11 cellular contexts compared by ENCODE assay signal in genomic region chr12:122166422-122167327, GRCh38. TPM values are rescaled to one million over a fixed set of nuclear protein-coding genes. Genes with fewer than 3 reads are reported as not detected.
A peak's percentile ranks its signal among the peaks of the same experiment; 100 is the strongest.
DNase-seq lines count a peak whose midpoint lies in the region; ATAC-seq, FAIRE-seq and TF ChIP-seq lines count a peak whose summit lies in the region.
"Had no signal": no experiment of that assay in that cellular context is flagged by ENCODE, and none has a peak within 500 bp of the region (broad histone marks: within the 10 kb centered on the region; RNA-seq: fewer than 3 reads in every experiment).

No MANE protein-coding gene starts in this region.

- H3K79me2 ChIP-seq in SK-N-SH (ENCODE audit: insufficient read depth) (no peaks in the 10 kb centered on the region), PC-9 (ENCODE audit: low read depth) (no peaks in the 10 kb centered on the region)

- peak; percentile 33 for DNase-seq in activated CD8-positive, alpha-beta memory T cell treated with anti-CD3 and anti-CD28 coated beads, Interleukin-2, amount 50 U/mL, for 24 hours (ENCODE audit: extremely low read depth)
- DNase-seq in stimulated activated CD4-positive, alpha-beta T cell treated with anti-CD3 and anti-CD28 coated beads, Interleukin-15, amount 100 ng/mL, for 48 hours (ENCODE audit: low read depth in 2 of 2), result peak; percentile 23 to 47
- no peak for DNase-seq in effector CD8-positive, alpha-beta T cell (lab: John Stamatoyannopoulos, UW)
- DNase-seq in SK-N-SH (no peak), PC-9 (no peak), GM12891 (ENCODE audit: insufficient read length, low spot score) (no peak)
- DNase-seq: IMR-90, NCI-H510A had no signal

- H3K4me1 ChIP-seq in SK-N-SH (ENCODE audit: control insufficient read depth in 1 of 2, insufficient read depth in 2 of 2, low read depth in 1 of 2, low read length in 1 of 2) (no peaks in the 10 kb centered on the region), PC-9 (replicated peaks; ENCODE audit: insufficient read depth) (no peaks in the 10 kb centered on the region)

- no peak overlapping the region for H3K27ac ChIP-seq in SK-N-SH (ENCODE audit: low read depth in 2 of 2, low read length in 1 of 2)
- H3K27ac ChIP-seq in PC-9, result no peak overlapping the region

- WGBS in SK-N-SH (ENCODE audit: low lambda C conversion rate), result 84% methylated on average over 22 of the region's 22 CpGs

- POLR2A ChIA-PET in SK-N-SH (lab: Yijun Ruan, JAX) (no interaction called here), PC-9 (lab: Charles Lee; ENCODE audit: unreplicated experiment) (no interaction called here)

- no peaks in the 10 kb centered on the region for H3K27me3 ChIP-seq in SK-N-SH (ENCODE audit: insufficient read depth)
- no peaks in the 10 kb centered on the region; the same call in 1 of the 2 replicates for H3K27me3 ChIP-seq in PC-9 (ENCODE audit: insufficient read depth, low read depth)

- TF ChIP-seq CTCF in SK-N-SH (IDR thresholded peaks at IDR 0.05) (no peak), PC-9 (conservative IDR thresholded peaks at IDR 0.05) (no peak)

- H3K36me3 ChIP-seq in SK-N-SH (replicated peaks in 1 of 2; ENCODE audit: control insufficient read depth in 1 of 2, insufficient read depth in 2 of 2, low read length in 1 of 2) (no peaks in the 10 kb centered on the region), PC-9 (ENCODE audit: low read depth) (no peaks in the 10 kb centered on the region)

- intact Hi-C loops in PC-9 (cut with micrococcal nuclease; ENCODE audit: unreplicated experiment), result no loop called here

- BruUV-seq in PC-9 (replicated peaks; lab: Mats Ljungman, UMichigan), result no TSS peak

- no peak for TF ChIP-seq EP300 in SK-N-SH (IDR thresholded peaks at IDR 0.05; ENCODE audit: borderline replicate concordance in 1 of 2, low read depth in 1 of 2, low read length in 1 of 2)

- H4K20me1 ChIP-seq in SK-N-SH (ENCODE audit: insufficient read depth) (no peaks in the 10 kb centered on the region), PC-9 (ENCODE audit: insufficient read depth) (no peaks in the 10 kb centered on the region)

- H3K9ac ChIP-seq in SK-N-SH, result no peak overlapping the region

- ATAC-seq in GM18519 (IDR thresholded peaks at IDR 0.05; ENCODE audit: low FRiP score, unreplicated experiment), result peak; percentile 46
- peak; percentile 73 for ATAC-seq in HG02798 (IDR thresholded peaks at IDR 0.05; ENCODE audit: poor library complexity, unreplicated experiment)

- H3K4me2 ChIP-seq in SK-N-SH (no peak overlapping the region), PC-9 (no peak overlapping the region)

- no peak for FAIRE-seq in GM12891 (lab: Jason Lieb, UNC)

- TF ChIP-seq POLR2A in GM12891 (IDR thresholded peaks at IDR 0.05; ENCODE audit: low read depth, low read length), result no peak

- H3F3A ChIP-seq in SK-N-SH (replicated peaks; ENCODE audit: insufficient read depth) (no peaks in the 10 kb centered on the region), PC-9 (ENCODE audit: insufficient read depth, low read depth) (no peaks in the 10 kb centered on the region)

- H3K9me3 ChIP-seq in SK-N-SH (no peaks in the 10 kb centered on the region), PC-9 (ENCODE audit: insufficient read depth, low read depth) (no peaks in the 10 kb centered on the region)

- CTCF ChIA-PET in SK-N-SH (lab: Yijun Ruan, JAX), result interaction anchor here (0.5 to 1.5 kb wide), 6 partner anchors 10 to 189 kb away, joined by 3 to 5 read pairs (median 3); partner anchors contain the start of gene LRRC43
- CTCF ChIA-PET in PC-9 (lab: Charles Lee), result interaction anchor here (0.6 kb wide), 1 partner anchor 100 kb away, joined by 6 read pairs; no protein-coding TSS in a partner anchor

- H3K4me3 ChIP-seq in SK-N-SH (ENCODE audit: low read depth in 2 of 2, low read length in 1 of 2), result no peak overlapping the region
- no peak overlapping the region for H3K4me3 ChIP-seq in PC-9

- no peak for TF ChIP-seq RAD21 in SK-N-SH (IDR thresholded peaks at IDR 0.05; ENCODE audit: low read length)

- no peak overlapping the region for H2AFZ ChIP-seq in SK-N-SH (ENCODE audit: low read depth)
- H2AFZ ChIP-seq in PC-9, result no peak overlapping the region

- H3K9me2 ChIP-seq in SK-N-SH, result no peaks in the 10 kb centered on the region
- no peaks in the 10 kb centered on the region for H3K9me2 ChIP-seq in PC-9 (ENCODE audit: insufficient read depth)

TF ChIP-seq in SK-N-SH, 30 proteins besides CTCF, POLR2A, EP300 and RAD21:
- TF ChIP-seq SMC3 (IDR thresholded peaks at IDR 0.05; ENCODE audit: low read depth, low read length) (no peak), NRF1 (IDR thresholded peaks at IDR 0.05; ENCODE audit: low read depth, low read length) (no peak)

TF ChIP-seq in GM12891, 5 proteins besides CTCF, POLR2A, EP300 and RAD21:
- TF ChIP-seq SPI1 (IDR thresholded peaks at IDR 0.05; ENCODE audit: low read depth, low read length) (no peak), POU2F2 (IDR thresholded peaks at IDR 0.05; ENCODE audit: low read depth, low read length) (no peak; the same call in 1 of the 2 replicates), TAF1 (IDR thresholded peaks at IDR 0.05; ENCODE audit: low read depth, low read length) (no peak), PAX5 (IDR thresholded peaks at IDR 0.05; ENCODE audit: insufficient read depth, low read length, severe bottlenecking) (no peak), POLR2AphosphoS5 (IDR thresholded peaks at IDR 0.05; ENCODE audit: low read depth, low read length) (no peak)

RNA-seq across cellular contexts. Expression of gene IL31, which starts 7.3 kb away (rescaled TPM):
- not detected in 2 replicates for polyA plus RNA-seq in SK-N-SH (2012; rRNA removed)
- polyA plus RNA-seq in SK-N-SH (2012; cell fraction: cytosol; rRNA removed), result not detected in 2 replicates
- not detected in 2 replicates for polyA plus RNA-seq in SK-N-SH (2012; cell fraction: nucleus; rRNA removed)
- total RNA-seq in PC-9 (2021), result not detected in 2 replicates
- polyA plus RNA-seq in GM12891 (2012; ENCODE audit: low read depth, missing spikeins), result not detected
- total RNA-seq: epithelial cell of proximal tubule, IMR-90 had no signal
- polyA plus RNA-seq: IMR-90 had no signal

RNA-seq across cellular contexts. Expression of gene LRRC43, which starts 16.2 kb away (rescaled TPM):
- polyA plus RNA-seq in SK-N-SH (2012; rRNA removed), result 0.94 and 1.4 TPM in 2 replicates
- 0.50 and 0.59 TPM in 2 replicates for polyA plus RNA-seq in SK-N-SH (2012; cell fraction: cytosol; rRNA removed)
- 1.5 and 1.7 TPM in 2 replicates for polyA plus RNA-seq in SK-N-SH (2012; cell fraction: nucleus; rRNA removed)
- total RNA-seq in PC-9 (2021), result 0.39 and 0.83 TPM in 2 replicates
- not detected for polyA plus RNA-seq in GM12891 (2012; ENCODE audit: low read depth, missing spikeins)
- total RNA-seq: epithelial cell of proximal tubule had no signal

RNA-seq across cellular contexts. Expression of gene B3GNT4, which starts 36.8 kb away (rescaled TPM):
- polyA plus RNA-seq in SK-N-SH (2012; rRNA removed), result 0.81 and 0.84 TPM in 2 replicates
- 0.54 and 0.58 TPM in 2 replicates for polyA plus RNA-seq in SK-N-SH (2012; cell fraction: cytosol; rRNA removed)
- polyA plus RNA-seq in SK-N-SH (2012; cell fraction: nucleus; rRNA removed), result 1.7 and 1.8 TPM in 2 replicates
- 2.8 and 3.1 TPM in 2 replicates for total RNA-seq in PC-9 (2021)
- 0.47 TPM for polyA plus RNA-seq in GM12891 (2012; ENCODE audit: low read depth, missing spikeins)

RNA-seq across cellular contexts. Expression of gene DIABLO, which starts 59.2 kb away (rescaled TPM):
- 65.6 and 78.9 TPM in 2 replicates for polyA plus RNA-seq in SK-N-SH (2012; rRNA removed)
- 89.5 and 91.0 TPM in 2 replicates for polyA plus RNA-seq in SK-N-SH (2012; cell fraction: cytosol; rRNA removed)
- 114 and 139 TPM in 2 replicates for polyA plus RNA-seq in SK-N-SH (2012; cell fraction: nucleus; rRNA removed)
- 47.9 and 51.7 TPM in 2 replicates for total RNA-seq in PC-9 (2021)
- 37.8 TPM for polyA plus RNA-seq in GM12891 (2012; ENCODE audit: low read depth, missing spikeins)

Comparison
In these comparisons a context has a peak if more than half of its experiments do, and no peak if none do; other contexts are left out.
1. DNase-seq: peak in activated CD8-positive, alpha-beta memory T cell treated with anti-CD3 and anti-CD28 coated beads, Interleukin-2, amount 50 U/mL, for 24 hours (single experiment) and stimulated activated CD4-positive, alpha-beta T cell treated with anti-CD3 and anti-CD28 coated beads, Interleukin-15, amount 100 ng/mL, for 48 hours (2 of 2); none in effector CD8-positive, alpha-beta T cell (single experiment), SK-N-SH (single experiment), PC-9 (0 of 2) and GM12891 (single experiment).